ENCODE assay signal across 15 cellular contexts in the genomic region with DNA sequence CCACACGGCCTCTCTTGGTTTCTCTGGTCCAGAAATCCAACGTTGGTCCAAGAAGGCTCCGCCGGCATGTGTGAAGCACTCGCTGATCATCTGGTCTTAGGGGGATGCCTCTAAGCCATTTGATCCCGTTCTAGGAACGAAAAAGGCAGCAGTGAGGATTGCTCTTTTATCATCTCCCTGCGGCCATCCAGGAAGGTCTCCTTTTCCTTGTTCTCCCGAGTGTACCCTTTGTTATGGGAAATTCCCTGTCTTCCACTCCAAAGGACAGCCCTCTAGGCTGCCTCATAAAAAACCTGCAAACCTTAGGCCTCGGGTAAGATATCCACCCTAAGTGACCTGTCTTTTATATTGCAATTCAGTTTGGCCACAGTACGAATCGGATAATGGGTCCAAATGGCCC.
DNase-seq lines count a peak whose midpoint lies in the region; ATAC-seq, FAIRE-seq and TF ChIP-seq lines count a peak whose summit lies in the region.
"Had no signal": no experiment of that assay in that cellular context is flagged by ENCODE, and none has a peak within 500 bp of the region (broad histone marks: within the 10 kb centered on the region; RNA-seq: fewer than 3 reads in every experiment).

No MANE protein-coding gene starts in this region.

- H2AK5ac ChIP-seq in neuronal stem cell (ENCODE audit: low read depth, low read length), result no peak overlapping the region

- no peak for TF ChIP-seq EP300 in K562 (IDR thresholded peaks at IDR 0.05; ENCODE audit: low read length)

- WGBS in K562 (ENCODE audit: insufficient coverage, low coverage, missing lambda C conversion rate), result 28% methylated on average over 12 of the region's 12 CpGs
- no CpG with 5 or more reads among the region's 12 CpGs for WGBS in neuronal stem cell (ENCODE audit: extremely low coverage in 2 of 2, insufficient read length in 2 of 2, insufficient replicate concordance in 1 of 2), 2 donors

- H3K79me2 ChIP-seq in K562 (ENCODE audit: control insufficient read depth, insufficient read depth, low read length), result no peaks in the 10 kb centered on the region

- peaks cover 11% of the 10 kb centered on the region; the same call in 1 of the 2 replicates for H3K9me3 ChIP-seq in NT2/D1 (ENCODE audit: insufficient read depth, low read length)
- H3K9me3 ChIP-seq in K562 (replicated peaks; ENCODE audit: control insufficient read depth, insufficient read depth, low read depth, low read length), result no peaks in the 10 kb centered on the region
- H3K9me3 ChIP-seq in neuronal stem cell (replicated peaks in 1 of 2; ENCODE audit: control insufficient read depth in 2 of 2, insufficient read depth in 1 of 2, low read depth in 1 of 2, low read length in 2 of 2), result no peaks in the 10 kb centered on the region
- H3K9me3 ChIP-seq: BE2C, HAP-1 had no signal

- no peaks in the 10 kb centered on the region for H3K9me1 ChIP-seq in K562 (ENCODE audit: control insufficient read depth, insufficient read depth, low read length)

- no peaks in the 10 kb centered on the region for H4K20me1 ChIP-seq in K562 (replicated peaks; ENCODE audit: control insufficient read depth, insufficient read depth, low read length)

- no peak for TF ChIP-seq RAD21 in K562 (CRISPR knock-in tag; conservative IDR thresholded peaks at IDR 0.05 in 1 of 2, IDR thresholded peaks at IDR 0.05 in 1 of 2)

- H2BK5ac ChIP-seq in neuronal stem cell (ENCODE audit: low read length), result no peak overlapping the region

- no TSS peak for BruUV-seq in K562 (replicated peaks; lab: Mats Ljungman, UMichigan)

- no peak overlapping the region for H3K18ac ChIP-seq in neuronal stem cell (ENCODE audit: low read length)

- H4K8ac ChIP-seq in neuronal stem cell (ENCODE audit: low read depth, low read length), result no peak overlapping the region

- no peak overlapping the region for H2BK12ac ChIP-seq in neuronal stem cell (ENCODE audit: low read length)

- H3K4me3 ChIP-seq in NT2/D1 (ENCODE audit: insufficient read length, low read depth) (no peak overlapping the region), K562 (no peak overlapping the region), neuronal stem cell (ENCODE audit: low read length in 2 of 2) (no peak overlapping the region)
- H3K4me3 ChIP-seq: A549, HAP-1 had no signal

- H3K4me1 ChIP-seq in NT2/D1 (ENCODE audit: insufficient read depth, insufficient read length), result peaks cover 3% of the 10 kb centered on the region
- H3K4me1 ChIP-seq in K562 (replicated peaks in 1 of 2; ENCODE audit: control insufficient read depth in 2 of 2, insufficient read depth in 2 of 2, low read length in 2 of 2), result no peaks in the 10 kb centered on the region
- no peaks in the 10 kb centered on the region for H3K4me1 ChIP-seq in neuronal stem cell (ENCODE audit: control insufficient read depth in 2 of 2, insufficient read depth in 1 of 2, low read depth in 1 of 2, low read length in 2 of 2)
- H3K4me1 ChIP-seq: A549, BE2C, Caco-2, HAP-1 had no signal

- no peak overlapping the region for H3K4ac ChIP-seq in neuronal stem cell (ENCODE audit: low read length)

- H3K27ac ChIP-seq in K562 (ENCODE audit: extremely low read depth, low read depth, low read length), result no peak overlapping the region
- H3K27ac ChIP-seq in neuronal stem cell (replicated peaks; ENCODE audit: low read length), result no peak overlapping the region
- H3K27ac ChIP-seq: A549, HL-60 had no signal

- TF ChIP-seq CTCF in K562 (IDR thresholded peaks at IDR 0.05 in 2 of 3, conservative IDR thresholded peaks at IDR 0.05 in 1 of 3; ENCODE audit: insufficient read depth in 2 of 3, low read depth in 1 of 3, low read length in 3 of 3), result no peak

- no peak overlapping the region for H2BK15ac ChIP-seq in neuronal stem cell (ENCODE audit: low read length)

- TF ChIP-seq POLR2A in K562 (conservative IDR thresholded peaks at IDR 0.05) (no peak), GM18505 (IDR thresholded peaks at IDR 0.05; ENCODE audit: borderline replicate concordance, extremely low read depth, insufficient read depth, insufficient read length) (no peak)

- CTCF ChIA-PET in K562 (lab: Yijun Ruan, JAX; ENCODE audit: low intra/inter-chr PET ratio), result no interaction called here

- H3K36me3 ChIP-seq in NT2/D1 (ENCODE audit: insufficient read depth, insufficient read length, low read length) (no peaks in the 10 kb centered on the region), K562 (ENCODE audit: control insufficient read depth, insufficient read depth, low read length) (no peaks in the 10 kb centered on the region), neuronal stem cell (replicated peaks in 1 of 2; ENCODE audit: control insufficient read depth in 2 of 2, insufficient read depth in 2 of 2, low read length in 2 of 2) (no peaks in the 10 kb centered on the region)
- H3K36me3 ChIP-seq: BE2C, HAP-1 had no signal

- no peaks in the 10 kb centered on the region for H3K79me1 ChIP-seq in neuronal stem cell (ENCODE audit: low read depth, low read length)

- no peak for FAIRE-seq in K562 (lab: Jason Lieb, UNC)
- FAIRE-seq: A549, GM18507 had no signal

- intact Hi-C loops in K562 (cut with micrococcal nuclease), result no loop called here

- H2AFZ ChIP-seq in K562 (ENCODE audit: low read depth, low read length) (peak overlapping the region; percentile 74; the same call in 1 of the 2 replicates), neuronal stem cell (ENCODE audit: low read length) (peak overlapping the region; percentile 68)

- H3K27me3 ChIP-seq in NT2/D1 (ENCODE audit: insufficient read depth, insufficient read length) (no peaks in the 10 kb centered on the region), K562 (ENCODE audit: control insufficient read depth in 2 of 2, insufficient read depth in 2 of 2, low read length in 2 of 2) (no peaks in the 10 kb centered on the region), neuronal stem cell (ENCODE audit: control insufficient read depth in 3 of 3, insufficient read depth in 3 of 3, low read depth in 1 of 3, low read length in 3 of 3) (peaks cover 0 to 1% (median 0%) of the 10 kb centered on the region in 3 experiments)
- H3K27me3 ChIP-seq: BE2C had no signal

- H3K9ac ChIP-seq in NT2/D1 (ENCODE audit: insufficient read length, low read depth), result no peak overlapping the region
- no peak overlapping the region for H3K9ac ChIP-seq in K562 (ENCODE audit: insufficient read depth in 1 of 2, low read depth in 2 of 2, low read length in 2 of 2)
- no peak overlapping the region for H3K9ac ChIP-seq in neuronal stem cell (ENCODE audit: low read depth, low read length, poor library complexity)

- no peak overlapping the region for H2BK120ac ChIP-seq in neuronal stem cell (ENCODE audit: low read depth, low read length)

- ATAC-seq in K562 (no peak; the same call in 2 of the 3 replicates), GM18505 (IDR thresholded peaks at IDR 0.05; ENCODE audit: unreplicated experiment) (no peak), GM19395 (IDR thresholded peaks at IDR 0.05; ENCODE audit: unreplicated experiment) (no peak)
- ATAC-seq: A549 had no signal

- H3K4me2 ChIP-seq in K562 (ENCODE audit: insufficient read depth, low read length) (no peak overlapping the region), neuronal stem cell (ENCODE audit: insufficient read depth, low read length, poor library complexity, severe bottlenecking) (no peak overlapping the region)
- H3K4me2 ChIP-seq: A549 had no signal

- no peak overlapping the region for H3K23ac ChIP-seq in neuronal stem cell (ENCODE audit: low read depth, low read length, poor library complexity)

- no peak overlapping the region for H4K91ac ChIP-seq in neuronal stem cell (ENCODE audit: low read depth, low read length, poor library complexity)

- POLR2A ChIA-PET in K562 (lab: Yijun Ruan, JAX), result no interaction called here

- DNase-seq in ELF-1 (ENCODE audit: low read depth, low spot score), result peak; percentile 81
- DNase-seq in NT2/D1 (ENCODE audit: low read depth, low spot score), result peak; percentile 30
- DNase-seq in K562 (ENCODE audit: extremely low read depth in 1 of 4, low spot score in 3 of 4), result no peak
- no peak for DNase-seq in neuronal stem cell (ENCODE audit: low spot score)
- no peak for DNase-seq in C1 segment of cervical spinal cord (lab: John Stamatoyannopoulos, UW)
- DNase-seq: BE2C; Caco-2; CD8-positive, alpha-beta T cell; GOT3 had no signal

- in situ Hi-C loops in K562 (cut with MboI), result no loop called here

- no peak overlapping the region for H3K14ac ChIP-seq in neuronal stem cell (ENCODE audit: low read length)

TF ChIP-seq in K562, 482 proteins besides CTCF, POLR2A, EP300 and RAD21:
- TF ChIP-seq OTX1 (CRISPR knock-in tag; IDR thresholded peaks at IDR 0.05), result no peak
- TF ChIP-seq SAFB2 (IDR thresholded peaks at IDR 0.05; ENCODE audit: borderline replicate concordance, low read depth, low read length, severe bottlenecking), result no peak
- TF ChIP-seq ZFP36 (IDR thresholded peaks at IDR 0.05; ENCODE audit: low read depth, low read length, partially characterized antibody), result no peak

Comparison
In these comparisons a context has a peak if more than half of its experiments do, and no peak if none do; other contexts are left out.
1. DNase-seq: peak in ELF-1 (single experiment) and NT2/D1 (single experiment); none in K562 (0 of 4), neuronal stem cell (single experiment) and C1 segment of cervical spinal cord (0 of 14).